Comparison of ENCODE assay signal across 31 cellular contexts in the genomic region with DNA sequence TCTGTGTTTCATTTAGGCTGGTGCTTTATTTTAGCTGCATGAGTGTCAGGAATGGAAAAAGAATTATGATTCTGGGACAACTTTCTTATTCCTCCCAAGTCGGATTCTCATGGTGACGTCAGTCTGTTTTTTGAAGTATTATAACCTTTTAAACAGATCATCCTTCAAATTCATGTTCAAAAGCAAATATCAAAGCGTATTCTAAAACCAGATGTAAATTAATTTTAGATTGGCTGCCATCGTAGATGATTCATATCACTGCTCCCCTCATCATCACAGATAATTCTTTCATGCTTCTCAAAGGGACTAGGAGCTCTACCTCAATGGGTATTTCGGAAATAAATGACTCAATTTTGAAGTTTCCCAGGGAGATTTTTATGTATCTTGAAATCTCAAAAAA. TPM values are rescaled to one million over a fixed set of nuclear protein-coding genes. Genes with fewer than 3 reads are reported as not detected.
"Had no signal": no experiment of that assay in that cellular context is flagged by ENCODE, and none has a peak within 500 bp of the region (broad histone marks: within the 10 kb centered on the region; RNA-seq: fewer than 3 reads in every experiment).

No MANE protein-coding gene starts in this region.

- ATAC-seq: activated naive CD8-positive, alpha-beta T cell treated with anti-CD3 and anti-CD28 coated beads, Interleukin-2, amount 50 U/mL, for 24 hours; gastrocnemius medialis; right lobe of liver; stimulated activated effector memory CD8-positive, alpha-beta T cell treated with anti-CD3 and anti-CD28 coated beads, Interleukin-12 subunit alpha, Interleukin-12 subunit beta, amount 100 ng/mL, for 72 hours; T-helper 17 cell; upper lobe of right lung had no signal

- H3K27me3 Mint-ChIP-seq: activated naive CD4-positive, alpha-beta T cell treated with anti-CD3 and anti-CD28 coated beads, Interleukin-2, amount 50 U/mL, for 24 hours; activated naive CD8-positive, alpha-beta T cell treated with anti-CD3 and anti-CD28 coated beads, Interleukin-2, amount 50 U/mL, for 24 hours; progenitor cell of endocrine pancreas; stimulated activated naive CD8-positive, alpha-beta T cell treated with anti-CD3 and anti-CD28 coated beads, Interleukin-15, Interleukin-2, amounts not matched to agents 100 ng/mL and 50 ng/mL, for 24 hours; T-helper 17 cell had no signal

- H3K27ac ChIP-seq: gastrocnemius medialis, ovary, right lobe of liver, upper lobe of right lung, WERI-Rb-1 had no signal

- DNase-seq: activated CD4-positive, alpha-beta T cell treated with anti-CD3 and anti-CD28 coated beads, Interleukin-2, amount 50 U/mL, for 4 hours; activated CD4-positive, CD25-positive, alpha-beta regulatory T cell treated with anti-CD3 and anti-CD28 coated beads, Interleukin-2, amount 50 U/mL, for 72 hours; activated naive CD8-positive, alpha-beta T cell treated with anti-CD3 and anti-CD28 coated beads, Interleukin-2, amount 50 U/mL, for 24 hours; activated T-cell treated with anti-CD3 and anti-CD28 coated beads for 4 hours; amygdala; dermis blood vessel endothelial cell; effector CD4-positive, alpha-beta T cell; gastrocnemius medialis; glutamatergic neuron; islet precursor cell; left ventricle myocardium inferior; mesendoderm; ovary; right lobe of liver; stimulated activated CD4-positive, alpha-beta T cell treated with anti-CD3 and anti-CD28 coated beads, Interleukin-4, amount 100 ng/mL, for 24 hours; T-helper 17 cell; T1000; upper lobe of right lung; WERI-Rb-1 had no signal

- H3K9me3 ChIP-seq: esophagus muscularis mucosa, gastrocnemius medialis, left ventricle myocardium inferior, ovary, right lobe of liver, upper lobe of right lung had no signal

- H3K9me3 Mint-ChIP-seq: activated naive CD4-positive, alpha-beta T cell treated with anti-CD3 and anti-CD28 coated beads, Interleukin-2, amount 50 U/mL, for 24 hours; activated naive CD8-positive, alpha-beta T cell treated with anti-CD3 and anti-CD28 coated beads, Interleukin-2, amount 50 U/mL, for 24 hours; activated T-helper 2 cell treated with anti-CD3 and anti-CD28 coated beads, Interferon-gamma antibody, Interleukin-2, Interleukin-4, amounts not matched to agents 10 μg/mL and 5 μg/mL and 100 μg/mL, durations not matched to agents 14 hours and 24 hours and 36 hours; nephron; stimulated activated effector memory CD8-positive, alpha-beta T cell treated with anti-CD3 and anti-CD28 coated beads, Interleukin-12 subunit alpha, Interleukin-12 subunit beta, amount 100 ng/mL, for 72 hours; stimulated activated naive CD8-positive, alpha-beta T cell treated with anti-CD3 and anti-CD28 coated beads, Interleukin-15, Interleukin-2, amounts not matched to agents 100 ng/mL and 50 ng/mL, for 24 hours had no signal

- H3K4me3 ChIP-seq: esophagus muscularis mucosa, gastrocnemius medialis, left ventricle myocardium inferior, lung, ovary, right lobe of liver, upper lobe of right lung had no signal

- H3K27ac Mint-ChIP-seq: progenitor cell of endocrine pancreas; stimulated activated effector memory CD8-positive, alpha-beta T cell treated with anti-CD3 and anti-CD28 coated beads, Interleukin-12 subunit alpha, Interleukin-12 subunit beta, amount 100 ng/mL, for 72 hours; stimulated activated naive CD8-positive, alpha-beta T cell treated with anti-CD3 and anti-CD28 coated beads, Interleukin-15, Interleukin-2, amounts not matched to agents 100 ng/mL and 50 ng/mL, for 24 hours; T-helper 17 cell had no signal

- H3K36me3 ChIP-seq: gastrocnemius medialis, ovary, right lobe of liver, upper lobe of right lung had no signal

- H3K4me3 Mint-ChIP-seq: activated naive CD4-positive, alpha-beta T cell treated with anti-CD3 and anti-CD28 coated beads, Interleukin-2, amount 50 U/mL, for 24 hours; activated naive CD8-positive, alpha-beta T cell treated with anti-CD3 and anti-CD28 coated beads, Interleukin-2, amount 50 U/mL, for 24 hours; nephron; stimulated activated effector memory CD8-positive, alpha-beta T cell treated with anti-CD3 and anti-CD28 coated beads, Interleukin-12 subunit alpha, Interleukin-12 subunit beta, amount 100 ng/mL, for 72 hours; stimulated activated naive CD8-positive, alpha-beta T cell treated with anti-CD3 and anti-CD28 coated beads, Interleukin-15, Interleukin-2, amounts not matched to agents 100 ng/mL and 50 ng/mL, for 24 hours; T-helper 17 cell had no signal

- H3K27me3 ChIP-seq: esophagus muscularis mucosa, gastrocnemius medialis, ovary, right lobe of liver, upper lobe of right lung had no signal

RNA-seq across cellular contexts. Expression of gene RAB15, which starts 29.6 kb away (rescaled TPM):
- total RNA-seq: bronchial epithelial cell had no signal

RNA-seq across cellular contexts. Expression of gene GPX2, which starts 59.2 kb away (rescaled TPM):
- total RNA-seq: activated T-helper 2 cell treated with anti-CD3 and anti-CD28 coated beads, Interferon-gamma antibody, Interleukin-2, Interleukin-4, amounts not matched to agents 10 μg/mL and 5 μg/mL and 100 μg/mL, durations not matched to agents 14 hours and 24 hours and 36 hours; dermis blood vessel endothelial cell; esophagus muscularis mucosa; left ventricle myocardium inferior; renal cortical epithelial cell; skeletal muscle tissue; subcutaneous adipose tissue; T-helper 17 cell had no signal
